25 cellular contexts compared by ENCODE assay signal in the genomic region with DNA sequence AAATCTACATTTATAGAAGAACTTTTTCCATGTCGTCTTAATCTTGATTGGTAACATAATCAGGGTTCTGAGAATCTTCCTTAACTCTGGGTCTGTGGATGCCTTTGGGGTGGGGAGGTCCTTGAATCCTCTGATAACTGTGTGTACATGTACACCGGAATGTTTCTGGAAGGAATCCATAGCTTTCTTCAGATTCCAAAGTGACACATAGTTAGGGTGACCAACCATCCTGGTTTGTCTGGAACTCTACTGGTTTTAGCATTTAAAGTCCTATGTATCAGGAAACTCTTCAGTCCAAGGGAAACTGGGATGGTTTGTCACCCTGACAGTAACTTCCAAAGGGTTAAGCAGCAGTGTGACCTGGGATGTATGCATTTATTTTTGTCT. TPM values are rescaled to one million over a fixed set of nuclear protein-coding genes. Genes with fewer than 3 reads are reported as not detected.
"Had no signal": no experiment of that assay in that cellular context is flagged by ENCODE, and none has a peak within 500 bp of the region (broad histone marks: within the 10 kb centered on the region; RNA-seq: fewer than 3 reads in every experiment).

No MANE protein-coding gene starts in this region.

- H3K4me3 ChIP-seq: ascending aorta, left lung, mucosa of descending colon, stomach had no signal

- H3K27me3 Mint-ChIP-seq: activated CD4-positive, alpha-beta T cell treated with anti-CD3 and anti-CD28 coated beads, Interleukin-2, amount 10 ng/mL, durations not matched to agents 24 days and 14 days; activated CD8-positive, alpha-beta T cell treated with anti-CD3 and anti-CD28 coated beads for 36 hours; activated naive CD4-positive, alpha-beta T cell treated with anti-CD3 and anti-CD28 coated beads, Interleukin-2, amount 10 ng/mL, durations not matched to agents 7 days and 5 days; activated naive CD8-positive, alpha-beta T cell treated with anti-CD3 and anti-CD28 coated beads, Interleukin-2, amount 50 U/mL, for 24 hours; effector memory CD8-positive, alpha-beta T cell; memory B cell; naive B cell; progenitor cell of endocrine pancreas; T-cell had no signal

- H3K27me3 ChIP-seq: ascending aorta, foreskin keratinocyte, left lung, stomach had no signal

- H3K4me3 Mint-ChIP-seq: activated CD4-positive, alpha-beta T cell treated with anti-CD3 and anti-CD28 coated beads, Interleukin-2, amount 10 ng/mL, durations not matched to agents 24 days and 14 days; activated CD8-positive, alpha-beta T cell treated with anti-CD3 and anti-CD28 coated beads for 36 hours; activated naive CD4-positive, alpha-beta T cell treated with anti-CD3 and anti-CD28 coated beads, Interleukin-2, amount 10 ng/mL, durations not matched to agents 7 days and 5 days; activated naive CD8-positive, alpha-beta T cell treated with anti-CD3 and anti-CD28 coated beads, Interleukin-2, amount 50 U/mL, for 24 hours; activated T-cell treated with anti-CD3 and anti-CD28 coated beads, Interleukin-2, amount 50 U/mL, for 4 hours; effector memory CD8-positive, alpha-beta T cell; memory B cell; neural crest cell; T-cell had no signal

- H3K4me1 ChIP-seq: ascending aorta, left lung had no signal

- DNase-seq: activated CD4-positive, alpha-beta T cell treated with anti-CD3 and anti-CD28 coated beads, Interleukin-2, amount 10 ng/mL, durations not matched to agents 24 days and 14 days; activated CD8-positive, alpha-beta T cell treated with anti-CD3 and anti-CD28 coated beads for 36 hours; activated naive CD4-positive, alpha-beta T cell treated with anti-CD3 and anti-CD28 coated beads, Interleukin-2, amount 10 ng/mL, durations not matched to agents 7 days and 5 days; activated naive CD8-positive, alpha-beta T cell treated with anti-CD3 and anti-CD28 coated beads, Interleukin-2, amount 50 U/mL, for 24 hours; activated T-cell treated with anti-CD3 and anti-CD28 coated beads, Interleukin-2, amount 50 U/mL, for 4 hours; effector memory CD8-positive, alpha-beta T cell; foreskin keratinocyte; kidney; left lung; mucosa of descending colon; naive B cell; stimulated activated CD4-positive, alpha-beta T cell treated with anti-CD3 and anti-CD28 coated beads, Interleukin-4, amount 100 ng/mL, for 1 hour; stomach; T-cell; T-helper 9 cell; trophoblast cell had no signal

- H3K9me3 Mint-ChIP-seq: activated CD4-positive, alpha-beta T cell treated with anti-CD3 and anti-CD28 coated beads, Interleukin-2, amount 10 ng/mL, durations not matched to agents 24 days and 14 days; activated CD8-positive, alpha-beta T cell treated with anti-CD3 and anti-CD28 coated beads for 36 hours; activated naive CD4-positive, alpha-beta T cell treated with anti-CD3 and anti-CD28 coated beads, Interleukin-2, amount 10 ng/mL, durations not matched to agents 7 days and 5 days; activated naive CD8-positive, alpha-beta T cell treated with anti-CD3 and anti-CD28 coated beads, Interleukin-2, amount 50 U/mL, for 24 hours; activated T-cell treated with anti-CD3 and anti-CD28 coated beads, Interleukin-2, amount 50 U/mL, for 4 hours; effector memory CD8-positive, alpha-beta T cell; memory B cell; naive B cell; neural crest cell; T-cell had no signal

- H3K4me1 Mint-ChIP-seq: activated CD4-positive, alpha-beta T cell treated with anti-CD3 and anti-CD28 coated beads, Interleukin-2, amount 10 ng/mL, durations not matched to agents 24 days and 14 days; activated naive CD4-positive, alpha-beta T cell treated with anti-CD3 and anti-CD28 coated beads, Interleukin-2, amount 10 ng/mL, durations not matched to agents 7 days and 5 days; activated naive CD8-positive, alpha-beta T cell treated with anti-CD3 and anti-CD28 coated beads, Interleukin-2, amount 50 U/mL, for 24 hours had no signal

- H3K9me3 ChIP-seq: ascending aorta, left lung, mucosa of descending colon, stomach had no signal

- H3K27ac ChIP-seq: foreskin keratinocyte, left lung, stomach had no signal

- ATAC-seq: activated CD8-positive, alpha-beta T cell treated with anti-CD3 and anti-CD28 coated beads for 36 hours; activated naive CD8-positive, alpha-beta T cell treated with anti-CD3 and anti-CD28 coated beads, Interleukin-2, amount 50 U/mL, for 24 hours; activated T-cell treated with anti-CD3 and anti-CD28 coated beads, Interleukin-2, amount 50 U/mL, for 4 hours; effector memory CD8-positive, alpha-beta T cell; foreskin keratinocyte; left lung; mucosa of descending colon; T-cell had no signal

- H3K27ac Mint-ChIP-seq: activated CD4-positive, alpha-beta T cell treated with anti-CD3 and anti-CD28 coated beads, Interleukin-2, amount 10 ng/mL, durations not matched to agents 24 days and 14 days; activated CD8-positive, alpha-beta T cell treated with anti-CD3 and anti-CD28 coated beads for 36 hours; activated naive CD4-positive, alpha-beta T cell treated with anti-CD3 and anti-CD28 coated beads, Interleukin-2, amount 10 ng/mL, durations not matched to agents 7 days and 5 days; activated naive CD8-positive, alpha-beta T cell treated with anti-CD3 and anti-CD28 coated beads, Interleukin-2, amount 50 U/mL, for 24 hours; effector memory CD8-positive, alpha-beta T cell; memory B cell; progenitor cell of endocrine pancreas; T-cell had no signal

RNA-seq across cellular contexts. Expression of a gene that starts 19.2 kb away (rescaled TPM):
- total RNA-seq: activated CD4-positive, alpha-beta T cell treated with anti-CD3 and anti-CD28 coated beads, Interleukin-2, amount 10 ng/mL, durations not matched to agents 24 days and 14 days; activated CD8-positive, alpha-beta T cell treated with anti-CD3 and anti-CD28 coated beads for 36 hours; activated T-cell treated with anti-CD3 and anti-CD28 coated beads, Interleukin-2, amount 50 U/mL, for 4 hours; ascending aorta; bronchial epithelial cell; cerebellum; dermis blood vessel endothelial cell; foreskin keratinocyte; kidney; left lung; mucosa of descending colon; omental fat pad; stomach; T-cell; temporal lobe had no signal
- polyA plus RNA-seq: foreskin keratinocyte had no signal
